In the genomic region with DNA sequence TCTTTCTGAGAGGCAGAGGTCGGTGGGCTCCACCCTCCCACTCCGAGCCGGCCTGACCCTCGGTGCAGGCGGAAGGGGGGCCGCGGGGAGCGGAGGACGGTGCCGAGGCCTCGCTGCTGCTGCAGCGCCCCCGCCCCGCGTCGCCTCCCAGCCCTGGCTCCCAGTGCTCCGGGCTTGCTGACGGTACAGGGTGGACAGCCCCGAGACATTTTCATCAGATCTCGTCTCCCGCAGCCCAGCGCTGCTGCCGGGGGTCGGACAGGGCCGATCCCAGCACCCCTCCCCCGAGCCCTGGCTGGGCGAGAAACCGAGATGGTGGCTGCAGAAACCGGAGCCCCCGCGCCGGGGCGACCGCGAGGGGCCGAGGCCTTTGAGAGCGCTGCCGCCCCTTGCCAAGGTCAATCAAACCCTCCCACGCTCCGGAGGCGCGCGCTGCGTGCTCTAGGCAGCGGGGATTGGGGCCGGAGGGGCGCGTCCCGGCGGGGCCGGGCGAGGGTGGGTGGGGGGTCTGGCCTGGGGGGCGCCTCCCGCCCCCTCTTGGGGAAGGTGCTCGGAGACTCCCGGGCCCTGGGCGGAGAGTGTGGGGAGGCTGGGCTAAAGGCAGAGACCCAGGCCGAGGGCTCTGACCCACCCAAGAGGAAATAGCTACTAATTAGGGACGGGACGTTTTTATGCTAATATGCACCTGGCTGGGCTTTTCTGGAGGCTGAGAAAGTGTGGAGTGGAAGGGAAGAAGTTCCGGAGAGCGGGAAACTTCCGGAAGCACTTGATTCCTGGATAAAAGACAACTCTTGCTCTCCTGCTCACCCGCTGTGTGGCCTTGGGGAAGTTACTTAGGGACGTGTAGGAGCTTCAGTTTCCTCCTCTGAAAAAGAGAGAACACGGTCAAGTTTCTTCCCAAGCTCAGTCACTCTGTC, we compare ENCODE assay signal across 8 cellular contexts. TPM values are rescaled to one million over a fixed set of nuclear protein-coding genes. Genes with fewer than 3 reads are reported as not detected.
DNase-seq lines count a peak whose midpoint lies in the region; ATAC-seq and TF ChIP-seq lines count a peak whose summit lies in the region.

No MANE protein-coding gene starts in this region.

- H3K9ac ChIP-seq in BLaER1 = no peak overlapping the region

- H3K36me3 Mint-ChIP-seq in neural crest cell (ENCODE audit: low read depth) = no peaks in the 10 kb centered on the region

- WGBS in gastroesophageal sphincter (ENCODE audit: low coverage in 1 of 2), 2 donors = 32 to 41% methylated on average over 5 to 9 of the region's 66 CpGs

- H3K27me3 ChIP-seq in BLaER1 (peaks cover 79% of the 10 kb centered on the region), gastroesophageal sphincter (peaks cover 67% of the 10 kb centered on the region)

- peaks cover 26% of the 10 kb centered on the region for H4K20me1 ChIP-seq in BLaER1

- H3K4me2 ChIP-seq in BLaER1 = peak overlapping the region; percentile 72

- H3K27ac ChIP-seq in BLaER1 (no peak overlapping the region), gastroesophageal sphincter (peak overlapping the region in 1 of 4 donors; percentile 41)

- peak overlapping the region; percentile 80 for H3K4me3 Mint-ChIP-seq in neural crest cell

- H3K4me1 Mint-ChIP-seq in neural crest cell = peaks cover 51% of the 10 kb centered on the region

- peak overlapping the region; percentile 73 for H3K27ac Mint-ChIP-seq in neural crest cell (ENCODE audit: unreplicated experiment)

- no peak for TF ChIP-seq POLR2A in gastroesophageal sphincter (IDR thresholded peaks at IDR 0.05)

- H3K36me3 ChIP-seq in BLaER1 = no peaks in the 10 kb centered on the region
- no peaks in the 10 kb centered on the region for H3K36me3 ChIP-seq in gastroesophageal sphincter

- DNase-seq in NCI-H69 (lab: John Stamatoyannopoulos, UW) = peak; percentile 45
- DNase-seq in neural crest cell (ENCODE audit: low read depth, low spot score) = peak; percentile 60
- DNase-seq in RPMI8226 = no peak
- DNase-seq in cerebellar cortex (ENCODE audit: low spot score) = no peak
- DNase-seq in occipital lobe (lab: John Stamatoyannopoulos, UW) = no peak

- peak; percentile 38 for ATAC-seq in gastroesophageal sphincter
- ATAC-seq in GM18907 (IDR thresholded peaks at IDR 0.05; ENCODE audit: unreplicated experiment) = no peak

- H3K4me3 ChIP-seq in BLaER1 = peak overlapping the region; percentile 52
- peak overlapping the region in 1 of 2 donors; percentile 52 for H3K4me3 ChIP-seq in gastroesophageal sphincter

- H3K4me1 ChIP-seq in BLaER1 (peaks cover 15% of the 10 kb centered on the region), gastroesophageal sphincter (peaks cover 0 to 35% (median 16%) of the 10 kb centered on the region in 3 donors)

- H3K9me3 ChIP-seq in BLaER1 (no peaks in the 10 kb centered on the region), gastroesophageal sphincter (no peaks in the 10 kb centered on the region)

- no peaks in the 10 kb centered on the region for H3K9me3 Mint-ChIP-seq in neural crest cell

- TF ChIP-seq CTCF in gastroesophageal sphincter (IDR thresholded peaks at IDR 0.05) = peak in 2 of 4 experiments; percentile 7 to 8
- no peak for TF ChIP-seq CTCF in neural crest cell (conservative IDR thresholded peaks at IDR 0.05)

- TF ChIP-seq EP300 in gastroesophageal sphincter (IDR thresholded peaks at IDR 0.05) = no peak

- peaks cover 25% of the 10 kb centered on the region for H3K27me3 Mint-ChIP-seq in neural crest cell (ENCODE audit: low read depth)

RNA-seq across cellular contexts. Expression of a gene that starts 42.7 kb away (rescaled TPM):
- 10 to 100 TPM in 1 of 4 donors, 1 to 10 TPM in 3; 3.1 to 10.6 (median 4.6) TPM for total RNA-seq in gastroesophageal sphincter
- 9.7 and 13.4 TPM in 2 replicates for total RNA-seq in neural crest cell
- total RNA-seq in occipital lobe = 3.9 TPM

Comparison
In these comparisons a context has a peak if more than half of its experiments do, and no peak if none do; other contexts are left out.
1. DNase-seq: peak in NCI-H69 (single experiment) and neural crest cell (single experiment); none in RPMI8226 (single experiment), cerebellar cortex (single experiment) and occipital lobe (single experiment).